8 cellular contexts compared by ENCODE assay signal in genomic region chrX:129843209-129843458, GRCh38. TPM values are rescaled to one million over a fixed set of nuclear protein-coding genes. Genes with fewer than 3 reads are reported as not detected.
DNase-seq lines count a peak whose midpoint lies in the region; ATAC-seq, FAIRE-seq and TF ChIP-seq lines count a peak whose summit lies in the region.

No MANE protein-coding gene starts in this region.

- no peak for TF ChIP-seq POLR2A in GM12892 (IDR thresholded peaks at IDR 0.05; ENCODE audit: low read depth, low read length)

- peak overlapping the region; percentile 69 for H3K9ac ChIP-seq in SK-N-MC (ENCODE audit: insufficient read length)

- FAIRE-seq in GM12892 (lab: Jason Lieb, UNC), result no peak

- no peak for ATAC-seq in HG02885 (IDR thresholded peaks at IDR 0.05; ENCODE audit: poor library complexity, unreplicated experiment)

- peak overlapping the region; percentile 81 for H3K4me3 ChIP-seq in GM12864 (ENCODE audit: low read depth, low read length)
- peak overlapping the region; percentile 85 for H3K4me3 ChIP-seq in SK-N-MC
- H3K4me3 ChIP-seq in fibroblast of the aortic adventitia (ENCODE audit: low read depth, low read length), result peak overlapping the region; percentile 72
- H3K4me3 ChIP-seq in retinal pigment epithelial cell (ENCODE audit: low read length), result peak overlapping the region; percentile 74

- no peaks in the 10 kb centered on the region for H3K9me3 ChIP-seq in SK-N-MC (ENCODE audit: low read depth, low read length)

- no peak overlapping the region for H3K27ac ChIP-seq in SK-N-MC

- TF ChIP-seq CTCF in GM12864 (IDR thresholded peaks at IDR 0.05; ENCODE audit: low read depth, low read length, missing control alignments) (no peak), fibroblast of the aortic adventitia (IDR thresholded peaks at IDR 0.05; ENCODE audit: insufficient read depth, low read length) (no peak), retinal pigment epithelial cell (conservative IDR thresholded peaks at IDR 0.05; ENCODE audit: low read depth, low read length) (no peak)

- no peaks in the 10 kb centered on the region; the same call in 1 of the 2 replicates for H3K36me3 ChIP-seq in SK-N-MC (ENCODE audit: insufficient read depth, low read length)

- DNase-seq in GM12864 (ENCODE audit: low read depth) (no peak), SK-N-MC (ENCODE audit: low read depth, low spot score) (no peak), fibroblast of the aortic adventitia (ENCODE audit: low read depth) (no peak), retinal pigment epithelial cell (ENCODE audit: low read depth) (no peak), GM12892 (ENCODE audit: insufficient read length) (no peak), germinal center (ENCODE audit: low spot score) (no peak), kidney tubule cell (ENCODE audit: low spot score) (no peak)

RNA-seq across cellular contexts. Expression of gene ZDHHC9, which starts 0.6 kb away (rescaled TPM):
- 7.8 and 37.1 TPM in 2 replicates for total RNA-seq in fibroblast of the aortic adventitia (ENCODE audit: low replicate concordance)
- 5.6 TPM for polyA plus RNA-seq in GM12892 (2012; ENCODE audit: missing spikeins)
